In genomic region chr14:105314287-105315185, GRCh38 we compare ENCODE assay signal across 8 cellular contexts. TPM values are rescaled to one million over a fixed set of nuclear protein-coding genes. Genes with fewer than 3 reads are reported as not detected.
A peak's percentile ranks its signal among the peaks of the same experiment; 100 is the strongest.
DNase-seq lines count a peak whose midpoint lies in the region; ATAC-seq and TF ChIP-seq lines count a peak whose summit lies in the region.

PACS2 (plus strand) TSS chr14:105314748; CDS start chr14:105314919, 171 bp downstream.

- no peak within 1 kb of the TSS for H2BK5ac ChIP-seq in mesendoderm (ENCODE audit: low read length)

- H3K4me2 ChIP-seq in mesendoderm (ENCODE audit: low read length): peak within 1 kb of the TSS; percentile 86

- H3K56ac ChIP-seq in mesendoderm (ENCODE audit: low read length): peak within 1 kb of the TSS; percentile 81

- H3K79me1 ChIP-seq in mesendoderm (ENCODE audit: low read length): peaks cover 10% of the 10 kb centered on the region

- no peak within 1 kb of the TSS for H2AK5ac ChIP-seq in mesendoderm (ENCODE audit: low read length)

- H3K9ac ChIP-seq in endocrine pancreas (ENCODE audit: control insufficient read depth, insufficient read depth, low read length) (peak within 1 kb of the TSS; percentile 80), mesendoderm (ENCODE audit: low read length) (peak within 1 kb of the TSS; percentile 68)

- H3K9me3 ChIP-seq in endocrine pancreas (ENCODE audit: control insufficient read depth, low read length): no peaks in the 10 kb centered on the region

- no peak within 1 kb of the TSS for H3K27ac ChIP-seq in mesendoderm (ENCODE audit: low read depth, low read length)

- CTCF ChIA-PET in BJ (lab: Yijun Ruan, JAX): interaction anchor here (1.1 to 1.4 kb wide), 2 partner anchors 14 to 228 kb away, joined by 3 to 4 read pairs; partner anchors contain the start of gene BRF1

- H3K18ac ChIP-seq in mesendoderm (ENCODE audit: low read length): peak within 1 kb of the TSS; percentile 84

- DNase-seq in BJ (ENCODE audit: low read depth): no peak
- peak; percentile 100 for DNase-seq in GM19238 (ENCODE audit: insufficient read length, low spot score)
- peak; percentile 93 for DNase-seq in NCI-H774 (lab: John Stamatoyannopoulos, UW)
- DNase-seq in activated CD8-positive, alpha-beta memory T cell treated with anti-CD3 and anti-CD28 coated beads for 4 hours (ENCODE audit: low read depth in 2 of 2): peak; percentile 46 to 52
- DNase-seq in mesendoderm: peak; percentile 88
- DNase-seq in stimulated activated CD8-positive, alpha-beta memory T cell treated with anti-CD3 and anti-CD28 coated beads, Interleukin-15, amount 100 ng/mL, for 24 hours (ENCODE audit: low read depth): peak; percentile 59

- H4K8ac ChIP-seq in mesendoderm (ENCODE audit: low read depth, low read length): no peak within 1 kb of the TSS

- no peaks in the 10 kb centered on the region for H3K4me1 ChIP-seq in endocrine pancreas (ENCODE audit: control insufficient read depth, insufficient read depth, low read length)
- peaks cover 3% of the 10 kb centered on the region for H3K4me1 ChIP-seq in mesendoderm (ENCODE audit: control insufficient read depth, low read depth, low read length)

- H2BK15ac ChIP-seq in mesendoderm (replicated peaks; ENCODE audit: low read depth): no peak within 1 kb of the TSS

- H3K36me3 ChIP-seq in BJ (ENCODE audit: control insufficient read depth, insufficient read depth, low read length) (no peaks in the 10 kb centered on the region), endocrine pancreas (ENCODE audit: control insufficient read depth, insufficient read depth, low read length) (no peaks in the 10 kb centered on the region), mesendoderm (ENCODE audit: control insufficient read depth, insufficient read depth, low read length) (no peaks in the 10 kb centered on the region)

- WGBS in mesendoderm (ENCODE audit: extremely low coverage, insufficient coverage, low lambda C conversion rate): no CpG with 5 or more reads among the region's 160 CpGs

- peak within 1 kb of the TSS; percentile 64 for H3K4me3 ChIP-seq in BJ (ENCODE audit: low read depth, low read length)
- no peak within 1 kb of the TSS for H3K4me3 ChIP-seq in endocrine pancreas (ENCODE audit: control insufficient read depth, insufficient read depth, low read length)
- peak within 1 kb of the TSS; percentile 59 for H3K4me3 ChIP-seq in mesendoderm (ENCODE audit: low read length)

- H3K4ac ChIP-seq in mesendoderm (ENCODE audit: low read depth, low read length): peak within 1 kb of the TSS; percentile 82

- H3K79me2 ChIP-seq in mesendoderm (ENCODE audit: control insufficient read depth, insufficient read depth, low read length): peaks cover 15% of the 10 kb centered on the region

- POLR2A ChIA-PET in BJ (lab: Charles Lee): interaction anchor here (0.9 kb wide), 1 partner anchor 14 kb away, joined by 5 read pairs; the partner anchor contains the start of gene BRF1

- TF ChIP-seq CTCF in BJ (IDR thresholded peaks at IDR 0.05; ENCODE audit: insufficient read depth, low read depth, low read length): no peak

- no peak within 1 kb of the TSS for H2BK120ac ChIP-seq in mesendoderm (ENCODE audit: low read depth, low read length)

- ATAC-seq in HG03439 (IDR thresholded peaks at IDR 0.05; ENCODE audit: unreplicated experiment): peak; percentile 66

- H4K5ac ChIP-seq in mesendoderm (ENCODE audit: low read length): no peak within 1 kb of the TSS

- no peak within 1 kb of the TSS for H3K23ac ChIP-seq in mesendoderm (ENCODE audit: low read length)

- H3K27me3 ChIP-seq in BJ (ENCODE audit: control insufficient read depth, insufficient read depth, low read length) (no peaks in the 10 kb centered on the region), endocrine pancreas (ENCODE audit: control insufficient read depth, insufficient read depth, low read length) (no peaks in the 10 kb centered on the region), mesendoderm (ENCODE audit: insufficient read depth, low read length, poor library complexity) (no peaks in the 10 kb centered on the region)

RNA-seq across cellular contexts. Expression of gene PACS2, which starts in this region (rescaled TPM):
- polyA plus RNA-seq in BJ (2011; rRNA removed): 13.4 and 21.4 TPM in 2 replicates
- polyA minus RNA-seq in BJ (2011; rRNA and poly(A)+ RNA removed): 15.0 and 15.6 TPM in 2 replicates
- 22.8 TPM for polyA plus RNA-seq in mesendoderm (2013, experiment 1 of 2)
- 23.4 TPM for polyA plus RNA-seq in mesendoderm (2013, experiment 2 of 2)
